In the genomic region with DNA sequence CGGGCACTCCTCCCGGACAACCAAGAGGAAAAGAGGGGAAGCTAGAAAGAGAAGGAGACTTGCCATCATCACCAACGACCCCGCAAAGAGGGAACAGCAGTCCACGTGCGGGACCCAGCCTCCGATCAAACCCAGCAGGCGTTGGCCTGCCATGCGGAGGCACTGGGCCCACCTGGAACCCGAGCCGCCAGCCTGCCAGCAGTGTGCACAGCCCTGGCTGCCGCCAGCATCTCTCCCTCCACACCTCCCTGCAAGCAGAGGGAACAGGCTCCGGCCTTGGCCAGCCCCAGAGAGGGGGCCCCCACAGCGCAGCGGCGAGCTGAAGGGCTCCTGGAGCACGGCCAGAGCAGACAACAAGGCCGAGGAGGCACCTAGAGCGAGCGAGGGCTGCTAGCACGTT, we compare ENCODE assay signal across 31 cellular contexts.
"Had no signal": no experiment of that assay in that cellular context is flagged by ENCODE, and none has a peak within 500 bp of the region (broad histone marks: within the 10 kb centered on the region; RNA-seq: fewer than 3 reads in every experiment).

No MANE protein-coding gene starts in this region.

- H3K4me3 Mint-ChIP-seq: activated CD4-positive, alpha-beta memory T cell treated with anti-CD3 and anti-CD28 coated beads for 36 hours; activated CD4-positive, alpha-beta T cell treated with anti-CD3 and anti-CD28 coated beads for 36 hours; activated CD4-positive, alpha-beta T cell treated with anti-CD3 and anti-CD28 coated beads, Interleukin-2, amount 10 ng/mL, durations not matched to agents 24 days and 14 days; activated CD8-positive, alpha-beta memory T cell treated with anti-CD3 and anti-CD28 coated beads, Interleukin-2, amount 10 ng/mL, durations not matched to agents 7 days and 5 days; activated CD8-positive, alpha-beta T cell treated with anti-CD3 and anti-CD28 coated beads, Interleukin-2, amount 10 ng/mL, durations not matched to agents 7 days and 5 days; activated naive CD4-positive, alpha-beta T cell treated with anti-CD3 and anti-CD28 coated beads for 36 hours; activated naive CD4-positive, alpha-beta T cell treated with anti-CD3 and anti-CD28 coated beads, Interleukin-2, amount 50 U/mL, for 24 hours; activated naive CD8-positive, alpha-beta T cell treated with anti-CD3 and anti-CD28 coated beads for 36 hours; activated naive CD8-positive, alpha-beta T cell treated with anti-CD3 and anti-CD28 coated beads, Interleukin-2, amount 50 U/mL, for 24 hours; activated T-helper 1 cell treated with anti-CD3 and anti-CD28 coated beads, Interleukin-12 subunit alpha, Interleukin-12 subunit beta, Interleukin-2, Interleukin-4 antibody, amounts not matched to agents 30 ng/mL and 10 ng/mL and 1 ng/mL, durations not matched to agents 14 hours and 24 hours and 36 hours had no signal

- FAIRE-seq: endometrium, endothelial cell of umbilical vein had no signal

- H3K27ac ChIP-seq: adrenal gland, body of pancreas, colonic mucosa, epithelial cell of prostate, esophagus squamous epithelium, gastroesophageal sphincter had no signal

- H3K9me3 Mint-ChIP-seq: activated CD4-positive, alpha-beta memory T cell treated with anti-CD3 and anti-CD28 coated beads for 36 hours; activated CD4-positive, alpha-beta T cell treated with anti-CD3 and anti-CD28 coated beads, Interleukin-2, amount 10 ng/mL, durations not matched to agents 24 days and 14 days; activated naive CD4-positive, alpha-beta T cell treated with anti-CD3 and anti-CD28 coated beads for 36 hours; activated naive CD4-positive, alpha-beta T cell treated with anti-CD3 and anti-CD28 coated beads, Interleukin-2, amount 50 U/mL, for 24 hours; activated naive CD8-positive, alpha-beta T cell treated with anti-CD3 and anti-CD28 coated beads for 36 hours; activated naive CD8-positive, alpha-beta T cell treated with anti-CD3 and anti-CD28 coated beads, Interleukin-2, amount 50 U/mL, for 24 hours; activated T-helper 1 cell treated with anti-CD3 and anti-CD28 coated beads, Interleukin-12 subunit alpha, Interleukin-12 subunit beta, Interleukin-2, Interleukin-4 antibody, amounts not matched to agents 30 ng/mL and 10 ng/mL and 1 ng/mL, durations not matched to agents 14 hours and 24 hours and 36 hours; activated T-helper 2 cell treated with anti-CD3 and anti-CD28 coated beads, Interferon-gamma antibody, Interleukin-2, Interleukin-4, amounts not matched to agents 10 μg/mL and 5 μg/mL and 100 μg/mL, durations not matched to agents 14 hours and 24 hours and 36 hours had no signal

- H3K4me1 Mint-ChIP-seq: activated CD4-positive, alpha-beta T cell treated with anti-CD3 and anti-CD28 coated beads for 36 hours; activated CD4-positive, alpha-beta T cell treated with anti-CD3 and anti-CD28 coated beads, Interleukin-2, amount 10 ng/mL, durations not matched to agents 24 days and 14 days; activated CD8-positive, alpha-beta memory T cell treated with anti-CD3 and anti-CD28 coated beads, Interleukin-2, amount 10 ng/mL, durations not matched to agents 7 days and 5 days; activated naive CD4-positive, alpha-beta T cell treated with anti-CD3 and anti-CD28 coated beads, Interleukin-2, amount 50 U/mL, for 24 hours; activated naive CD8-positive, alpha-beta T cell treated with anti-CD3 and anti-CD28 coated beads for 36 hours; activated naive CD8-positive, alpha-beta T cell treated with anti-CD3 and anti-CD28 coated beads, Interleukin-2, amount 50 U/mL, for 24 hours had no signal

- H3K4me3 ChIP-seq: adrenal gland, body of pancreas, colonic mucosa, esophagus squamous epithelium, gastroesophageal sphincter had no signal

- ATAC-seq: activated CD4-positive, alpha-beta T cell treated with anti-CD3 and anti-CD28 coated beads for 36 hours; activated CD8-positive, alpha-beta memory T cell treated with anti-CD3 and anti-CD28 coated beads, Interleukin-2, amount 10 ng/mL, durations not matched to agents 7 days and 5 days; activated CD8-positive, alpha-beta T cell treated with anti-CD3 and anti-CD28 coated beads, Interleukin-2, amount 10 ng/mL, durations not matched to agents 7 days and 5 days; activated naive CD8-positive, alpha-beta T cell treated with anti-CD3 and anti-CD28 coated beads, Interleukin-2, amount 50 U/mL, for 24 hours; body of pancreas; gastroesophageal sphincter had no signal

- DNase-seq: activated CD4-positive, alpha-beta memory T cell treated with anti-CD3 and anti-CD28 coated beads for 36 hours; activated CD4-positive, alpha-beta T cell treated with anti-CD3 and anti-CD28 coated beads for 36 hours; activated CD4-positive, CD25-positive, alpha-beta regulatory T cell; activated CD4-positive, CD25-positive, alpha-beta regulatory T cell treated with anti-CD3 and anti-CD28 coated beads, Interleukin-2, amount 50 U/mL, for 72 hours; activated CD8-positive, alpha-beta memory T cell treated with anti-CD3 and anti-CD28 coated beads, Interleukin-2, amount 10 ng/mL, durations not matched to agents 7 days and 5 days; activated CD8-positive, alpha-beta memory T cell treated with anti-CD3 and anti-CD28 coated beads, Interleukin-2, amount 50 U/mL, for 4 hours; activated CD8-positive, alpha-beta T cell treated with anti-CD3 and anti-CD28 coated beads, Interleukin-2, amount 10 ng/mL, durations not matched to agents 7 days and 5 days; activated effector memory CD4-positive, alpha-beta T cell treated with anti-CD3 and anti-CD28 coated beads, Interleukin-2, amount 50 U/mL, for 16 hours; activated naive CD4-positive, alpha-beta T cell treated with anti-CD3 and anti-CD28 coated beads for 36 hours; activated naive CD8-positive, alpha-beta T cell treated with anti-CD3 and anti-CD28 coated beads for 36 hours; activated naive CD8-positive, alpha-beta T cell treated with anti-CD3 and anti-CD28 coated beads, Interleukin-2, amount 50 U/mL, for 24 hours; activated T-cell treated with anti-CD3 and anti-CD28 coated beads, Interleukin-2, amount 50 U/mL, for 1 hour; activated T-cell treated with anti-CD3 and anti-CD28 coated beads, Interleukin-2, amount 50 U/mL, for 48 hours; adrenal gland; amygdala; aorta; body of pancreas; caudate nucleus; colonic mucosa; effector CD8-positive, alpha-beta T cell; esophagus squamous epithelium; foreskin melanocyte; T-helper 2 cell had no signal

- H3K27me3 ChIP-seq: adrenal gland, body of pancreas, colonic mucosa, esophagus squamous epithelium, gastroesophageal sphincter had no signal

- H3K36me3 ChIP-seq: adrenal gland, colonic mucosa, esophagus squamous epithelium, gastroesophageal sphincter had no signal

- H3K9me3 ChIP-seq: adrenal gland, body of pancreas, colonic mucosa, esophagus squamous epithelium, gastroesophageal sphincter had no signal

- H3K36me3 Mint-ChIP-seq: activated CD4-positive, alpha-beta memory T cell treated with anti-CD3 and anti-CD28 coated beads for 36 hours; activated CD8-positive, alpha-beta memory T cell treated with anti-CD3 and anti-CD28 coated beads, Interleukin-2, amount 10 ng/mL, durations not matched to agents 7 days and 5 days; activated naive CD4-positive, alpha-beta T cell treated with anti-CD3 and anti-CD28 coated beads, Interleukin-2, amount 50 U/mL, for 24 hours; activated naive CD8-positive, alpha-beta T cell treated with anti-CD3 and anti-CD28 coated beads for 36 hours had no signal

- H3K4me1 ChIP-seq: adrenal gland, body of pancreas, colonic mucosa, esophagus squamous epithelium, gastroesophageal sphincter had no signal

- H3K27me3 Mint-ChIP-seq: activated CD4-positive, alpha-beta memory T cell treated with anti-CD3 and anti-CD28 coated beads for 36 hours; activated CD4-positive, alpha-beta T cell treated with anti-CD3 and anti-CD28 coated beads for 36 hours; activated CD4-positive, alpha-beta T cell treated with anti-CD3 and anti-CD28 coated beads, Interleukin-2, amount 10 ng/mL, durations not matched to agents 24 days and 14 days; activated CD8-positive, alpha-beta memory T cell treated with anti-CD3 and anti-CD28 coated beads, Interleukin-2, amount 10 ng/mL, durations not matched to agents 7 days and 5 days; activated naive CD4-positive, alpha-beta T cell treated with anti-CD3 and anti-CD28 coated beads, Interleukin-2, amount 50 U/mL, for 24 hours; activated naive CD8-positive, alpha-beta T cell treated with anti-CD3 and anti-CD28 coated beads for 36 hours; activated naive CD8-positive, alpha-beta T cell treated with anti-CD3 and anti-CD28 coated beads, Interleukin-2, amount 50 U/mL, for 24 hours had no signal

- H3K27ac Mint-ChIP-seq: activated CD4-positive, alpha-beta memory T cell treated with anti-CD3 and anti-CD28 coated beads for 36 hours; activated CD4-positive, alpha-beta T cell treated with anti-CD3 and anti-CD28 coated beads for 36 hours; activated CD4-positive, alpha-beta T cell treated with anti-CD3 and anti-CD28 coated beads, Interleukin-2, amount 10 ng/mL, durations not matched to agents 24 days and 14 days; activated CD8-positive, alpha-beta memory T cell treated with anti-CD3 and anti-CD28 coated beads, Interleukin-2, amount 10 ng/mL, durations not matched to agents 7 days and 5 days; activated CD8-positive, alpha-beta T cell treated with anti-CD3 and anti-CD28 coated beads, Interleukin-2, amount 10 ng/mL, durations not matched to agents 7 days and 5 days; activated naive CD4-positive, alpha-beta T cell treated with anti-CD3 and anti-CD28 coated beads for 36 hours; activated naive CD4-positive, alpha-beta T cell treated with anti-CD3 and anti-CD28 coated beads, Interleukin-2, amount 50 U/mL, for 24 hours; activated naive CD8-positive, alpha-beta T cell treated with anti-CD3 and anti-CD28 coated beads for 36 hours; activated naive CD8-positive, alpha-beta T cell treated with anti-CD3 and anti-CD28 coated beads, Interleukin-2, amount 50 U/mL, for 24 hours; activated T-helper 1 cell treated with anti-CD3 and anti-CD28 coated beads, Interleukin-12 subunit alpha, Interleukin-12 subunit beta, Interleukin-2, Interleukin-4 antibody, amounts not matched to agents 30 ng/mL and 10 ng/mL and 1 ng/mL, durations not matched to agents 14 hours and 24 hours and 36 hours; activated T-helper 2 cell treated with anti-CD3 and anti-CD28 coated beads, Interferon-gamma antibody, Interleukin-2, Interleukin-4, amounts not matched to agents 10 μg/mL and 5 μg/mL and 100 μg/mL, durations not matched to agents 14 hours and 24 hours and 36 hours had no signal
